In genomic region chr18:3966246-3966984, GRCh38 we compare ENCODE assay signal across 15 cellular contexts.
A peak's percentile ranks its signal among the peaks of the same experiment; 100 is the strongest.
DNase-seq lines count a peak whose midpoint lies in the region; ATAC-seq, FAIRE-seq and TF ChIP-seq lines count a peak whose summit lies in the region.
"Had no signal": no experiment of that assay in that cellular context is flagged by ENCODE, and none has a peak within 500 bp of the region (broad histone marks: within the 10 kb centered on the region; RNA-seq: fewer than 3 reads in every experiment).

No MANE protein-coding gene starts in this region.

- no peaks in the 10 kb centered on the region for H3F3A ChIP-seq in SK-N-SH (replicated peaks; ENCODE audit: insufficient read depth)

- H3K27ac ChIP-seq in SK-N-SH (ENCODE audit: low read depth in 2 of 2, low read length in 1 of 2) (no peak overlapping the region), body of pancreas (peak overlapping the region in 2 of 4 donors; percentile 50 to 66), small intestine (ENCODE audit: low read depth in 1 of 2, low read length in 1 of 2) (no peak overlapping the region)
- H3K27ac ChIP-seq: tibial nerve had no signal

- H4K20me1 ChIP-seq in SK-N-SH (ENCODE audit: insufficient read depth) = no peaks in the 10 kb centered on the region

- no peak for TF ChIP-seq EP300 in SK-N-SH (IDR thresholded peaks at IDR 0.05; ENCODE audit: borderline replicate concordance in 1 of 2, low read depth in 1 of 2, low read length in 1 of 2)

- POLR2A ChIA-PET in SK-N-SH (lab: Yijun Ruan, JAX) = no interaction called here

- no peak overlapping the region; the same call in 1 of the 2 replicates for H2AFZ ChIP-seq in SK-N-SH (ENCODE audit: low read depth)

- H3K9me2 ChIP-seq in SK-N-SH = no peaks in the 10 kb centered on the region

- H3K4me1 ChIP-seq in SK-N-SH (ENCODE audit: control insufficient read depth in 1 of 2, insufficient read depth in 2 of 2, low read depth in 1 of 2, low read length in 1 of 2) (peaks cover 0 to 11% of the 10 kb centered on the region in 2 experiments; a peak in 1 of 4 replicates), body of pancreas (peaks cover 7% of the 10 kb centered on the region), small intestine (ENCODE audit: control insufficient read depth in 2 of 2, insufficient read depth in 1 of 2, low read depth in 1 of 2, low read length in 1 of 2) (no peaks in the 10 kb centered on the region)
- H3K4me1 ChIP-seq: tibial nerve had no signal

- ATAC-seq in SK-N-SH treated with all-trans-retinoic acid at 6 μM for 48 hours = no peak
- ATAC-seq in body of pancreas = peak; percentile 68
- no peak for ATAC-seq in GM18498 (IDR thresholded peaks at IDR 0.05; ENCODE audit: unreplicated experiment)
- ATAC-seq in GM21737 (IDR thresholded peaks at IDR 0.05; ENCODE audit: unreplicated experiment) = no peak

- FAIRE-seq in small intestine (lab: Jason Lieb, UNC) = no peak
- FAIRE-seq: frontal cortex had no signal

- no peaks in the 10 kb centered on the region for H3K79me2 ChIP-seq in SK-N-SH (ENCODE audit: insufficient read depth)

- TF ChIP-seq CTCF in SK-N-SH (IDR thresholded peaks at IDR 0.05) (no peak), body of pancreas (IDR thresholded peaks at IDR 0.05) (no peak), retinal pigment epithelial cell (conservative IDR thresholded peaks at IDR 0.05; ENCODE audit: low read depth, low read length) (no peak)

- H3K27me3 ChIP-seq in SK-N-SH (ENCODE audit: insufficient read depth) (no peaks in the 10 kb centered on the region; the same call in 1 of the 2 replicates), body of pancreas (no peaks in the 10 kb centered on the region), small intestine (ENCODE audit: control insufficient read depth in 2 of 2, insufficient read depth in 2 of 2, low read length in 2 of 2) (no peaks in the 10 kb centered on the region)
- H3K27me3 ChIP-seq: tibial nerve had no signal

- CTCF ChIA-PET in SK-N-SH (lab: Yijun Ruan, JAX) = interaction anchor here (2.1 kb wide), 1 partner anchor 29 kb away, joined by 10 read pairs; no protein-coding TSS in a partner anchor

- TF ChIP-seq POLR2A in body of pancreas (IDR thresholded peaks at IDR 0.05) = no peak

- DNase-seq in SK-N-SH = no peak
- DNase-seq in NCI-H2029 (lab: John Stamatoyannopoulos, UW) = peak; percentile 70
- DNase-seq in body of pancreas = no peak
- peak; percentile 36 for DNase-seq in retinal pigment epithelial cell (ENCODE audit: low read depth)
- no peak for DNase-seq in small intestine
- DNase-seq: activated CD4-positive, alpha-beta memory T cell treated with anti-CD3 and anti-CD28 coated beads for 36 hours; activated T-cell treated with anti-CD3 and anti-CD28 coated beads, Interleukin-2, amount 50 U/mL, for 48 hours; CD4-positive, CD25-positive, alpha-beta regulatory T cell; NCI-H446; OCI-M1 had no signal

- H3K9ac ChIP-seq in SK-N-SH = no peak overlapping the region

- H3K4me3 ChIP-seq in SK-N-SH (ENCODE audit: low read depth in 2 of 2, low read length in 1 of 2) = no peak overlapping the region
- H3K4me3 ChIP-seq in body of pancreas = no peak overlapping the region
- no peak overlapping the region for H3K4me3 ChIP-seq in retinal pigment epithelial cell (ENCODE audit: low read length)
- H3K4me3 ChIP-seq in small intestine (ENCODE audit: low read depth in 1 of 2, low read length in 2 of 2) = no peak overlapping the region
- H3K4me3 ChIP-seq: tibial nerve had no signal

- H3K36me3 ChIP-seq in SK-N-SH (replicated peaks in 1 of 2; ENCODE audit: control insufficient read depth in 1 of 2, insufficient read depth in 2 of 2, low read length in 1 of 2) (no peaks in the 10 kb centered on the region), body of pancreas (replicated peaks in 1 of 2; ENCODE audit: insufficient read depth in 1 of 2, low read depth in 2 of 2) (no peaks in the 10 kb centered on the region), small intestine (ENCODE audit: control insufficient read depth in 2 of 2, insufficient read depth in 2 of 2, low read length in 2 of 2) (no peaks in the 10 kb centered on the region)
- H3K36me3 ChIP-seq: tibial nerve had no signal

- no peaks in the 10 kb centered on the region for H3K9me3 ChIP-seq in SK-N-SH
- H3K9me3 ChIP-seq in body of pancreas = no peaks in the 10 kb centered on the region
- H3K9me3 ChIP-seq in small intestine (ENCODE audit: control insufficient read depth, low read depth) = no peaks in the 10 kb centered on the region
- H3K9me3 ChIP-seq: tibial nerve had no signal

- no peak for TF ChIP-seq RAD21 in SK-N-SH (IDR thresholded peaks at IDR 0.05; ENCODE audit: low read length)

- WGBS in SK-N-SH (ENCODE audit: low lambda C conversion rate) = 2% methylated on average over 6 of the region's 6 CpGs
- WGBS in body of pancreas, 2 donors = 33 to 37% methylated on average over 6 of the region's 6 CpGs
- WGBS in small intestine, 3 donors = 50 to 53% (median 51%) methylated on average over 6 of the region's 6 CpGs

- H3K4me2 ChIP-seq in SK-N-SH = peak overlapping the region; percentile 8; the same call in 1 of the 2 replicates

- intact Hi-C loops in body of pancreas (cut with DNase I) = no loop called here

TF ChIP-seq in SK-N-SH, 30 proteins besides CTCF, POLR2A, EP300 and RAD21:
- no peak for TF ChIP-seq FOSL2 (IDR thresholded peaks at IDR 0.05; ENCODE audit: borderline replicate concordance, low read depth)
- no peak for TF ChIP-seq PBX3 (IDR thresholded peaks at IDR 0.05)
- no peak for TF ChIP-seq GATA2 (CRISPR knock-in tag; IDR thresholded peaks at IDR 0.05)
- TF ChIP-seq ELF1 (IDR thresholded peaks at IDR 0.05) = no peak
- no peak for TF ChIP-seq NFIC (IDR thresholded peaks at IDR 0.05; ENCODE audit: borderline replicate concordance)
- no peak for TF ChIP-seq YY1 (IDR thresholded peaks at IDR 0.05; ENCODE audit: low read depth)
- TF ChIP-seq FOXM1 (IDR thresholded peaks at IDR 0.05; ENCODE audit: low read depth) = no peak
- no peak for TF ChIP-seq CHD2 (IDR thresholded peaks at IDR 0.05; ENCODE audit: low read length, partially characterized antibody)
- no peak for TF ChIP-seq USF2 (IDR thresholded peaks at IDR 0.05; ENCODE audit: borderline replicate concordance, low read depth, low read length)
- no peak for TF ChIP-seq SIN3A (IDR thresholded peaks at IDR 0.05; ENCODE audit: borderline replicate concordance, low read depth, low read length)

TF ChIP-seq in SK-N-SH treated with all-trans-retinoic acid at 6 μM for 48 hours, 23 proteins besides CTCF, POLR2A, EP300 and RAD21 (continues in another document):
- TF ChIP-seq CSDC2 (CRISPR knock-in tag; IDR thresholded peaks at IDR 0.05) (no peak), TCF4 (CRISPR knock-in tag; IDR thresholded peaks at IDR 0.05; ENCODE audit: borderline replicate concordance) (no peak), PPARA (CRISPR knock-in tag; IDR thresholded peaks at IDR 0.05; ENCODE audit: borderline replicate concordance) (no peak), ZNF70 (CRISPR knock-in tag; IDR thresholded peaks at IDR 0.05) (no peak), OSR1 (CRISPR knock-in tag; IDR thresholded peaks at IDR 0.05) (no peak), CREB5 (CRISPR knock-in tag; IDR thresholded peaks at IDR 0.05; ENCODE audit: low read depth) (no peak), SNAI2 (CRISPR knock-in tag; IDR thresholded peaks at IDR 0.05) (no peak), ESRRG (CRISPR knock-in tag; IDR thresholded peaks at IDR 0.05) (no peak), RARB (CRISPR knock-in tag; IDR thresholded peaks at IDR 0.05) (no peak), TSHZ2 (CRISPR knock-in tag; IDR thresholded peaks at IDR 0.05) (no peak), TOX (CRISPR knock-in tag; IDR thresholded peaks at IDR 0.05; ENCODE audit: borderline replicate concordance) (no peak)

Comparison
In these comparisons a context has a peak if more than half of its experiments do, and no peak if none do; other contexts are left out.
1. DNase-seq: peak in NCI-H2029 (single experiment) and retinal pigment epithelial cell (single experiment); none in SK-N-SH (single experiment), body of pancreas (0 of 4) and small intestine (single experiment).